1 cellular context compared by ENCODE assay signal in the genomic region with DNA sequence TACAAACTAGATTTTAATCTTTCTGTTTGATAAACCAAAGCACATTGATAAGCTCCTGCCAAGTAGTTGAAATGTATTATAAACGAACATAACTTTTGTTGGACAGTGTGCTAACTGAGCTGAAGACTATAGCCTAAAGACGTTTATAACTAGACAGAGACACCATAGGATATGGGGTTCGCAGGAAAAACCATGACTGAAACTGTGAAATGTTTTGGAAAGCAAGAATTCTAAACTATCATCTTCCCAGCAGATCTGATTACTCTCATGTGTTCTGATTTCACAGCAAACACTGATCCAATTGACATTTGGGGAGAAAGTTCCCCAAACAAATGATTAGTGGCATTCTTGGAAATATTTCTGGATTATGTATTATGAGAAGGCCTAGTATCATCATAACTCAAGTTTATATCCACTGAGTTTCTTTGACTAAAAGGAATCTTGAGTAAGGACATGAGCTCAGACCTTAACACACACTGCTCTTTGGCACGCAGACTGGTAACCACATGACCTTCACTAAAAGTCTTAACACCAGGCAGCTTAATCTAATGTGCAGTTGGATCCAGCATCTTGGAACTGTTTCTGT.
TF ChIP-seq lines count a peak whose summit lies in the region.

No MANE protein-coding gene starts in this region.

TF ChIP-seq in IMR-90, 13 proteins besides CTCF, POLR2A, EP300 and RAD21:
- TF ChIP-seq NFE2L2 (IDR thresholded peaks at IDR 0.05; ENCODE audit: low read depth, low read length) = no peak
- TF ChIP-seq ELK1 (IDR thresholded peaks at IDR 0.05; ENCODE audit: borderline replicate concordance, low read depth, low read length) = no peak
- TF ChIP-seq MAFK (IDR thresholded peaks at IDR 0.05; ENCODE audit: low read depth, low read length) = no peak
- TF ChIP-seq MXI1 (IDR thresholded peaks at IDR 0.05; ENCODE audit: borderline replicate concordance, low read depth, low read length) = no peak
- no peak for TF ChIP-seq RCOR1 (IDR thresholded peaks at IDR 0.05; ENCODE audit: insufficient replicate concordance, low read length)
- no peak for TF ChIP-seq CHD1 (IDR thresholded peaks at IDR 0.05; ENCODE audit: low read depth, low read length)
- TF ChIP-seq BHLHE40 (IDR thresholded peaks at IDR 0.05; ENCODE audit: low read depth, low read length) = no peak
- TF ChIP-seq CEBPB (IDR thresholded peaks at IDR 0.05; ENCODE audit: low read depth, low read length) = no peak
- TF ChIP-seq FOS (IDR thresholded peaks at IDR 0.05; ENCODE audit: low read depth, low read length) = no peak
- no peak for TF ChIP-seq MAZ (IDR thresholded peaks at IDR 0.05; ENCODE audit: borderline replicate concordance, low read depth, low read length)
- no peak for TF ChIP-seq SMC3 (IDR thresholded peaks at IDR 0.05; ENCODE audit: low read depth, low read length)
- no peak for TF ChIP-seq USF2 (IDR thresholded peaks at IDR 0.05; ENCODE audit: low read depth, low read length)
- no peak for TF ChIP-seq RFX5 (IDR thresholded peaks at IDR 0.05; ENCODE audit: low read depth, low read length)
